22 cellular contexts compared by ENCODE assay signal in genomic region chr15:60420322-60420721, GRCh38. TPM values are rescaled to one million over a fixed set of nuclear protein-coding genes. Genes with fewer than 3 reads are reported as not detected.
DNase-seq lines count a peak whose midpoint lies in the region; ATAC-seq, FAIRE-seq and TF ChIP-seq lines count a peak whose summit lies in the region.
"Had no signal": no experiment of that assay in that cellular context is flagged by ENCODE, and none has a peak within 500 bp of the region (broad histone marks: within the 10 kb centered on the region; RNA-seq: fewer than 3 reads in every experiment).

No MANE protein-coding gene starts in this region.

- in situ Hi-C loops in ACHN (cut with HindIII; ENCODE audit: low pct_ligation_motif_present, low pct_unique_long_range_greater_than_20kb, low sequenced_read_pairs): no loop called here

- peaks cover 11% of the 10 kb centered on the region for H3K4me1 Mint-ChIP-seq in T-helper 17 cell
- H3K4me1 Mint-ChIP-seq in osteocyte (ENCODE audit: unreplicated experiment): peaks cover 59% of the 10 kb centered on the region
- H3K4me1 Mint-ChIP-seq in activated CD4-positive, alpha-beta memory T cell treated with anti-CD3 and anti-CD28 coated beads for 36 hours (ENCODE audit: low read depth): peaks cover 12% of the 10 kb centered on the region
- H3K4me1 Mint-ChIP-seq in activated CD4-positive, alpha-beta T cell treated with anti-CD3 and anti-CD28 coated beads, Interleukin-2, amount 10 ng/mL, durations not matched to agents 24 days and 14 days: peaks cover 11% of the 10 kb centered on the region

- H3K27me3 Mint-ChIP-seq in T-helper 17 cell (no peaks in the 10 kb centered on the region), osteocyte (ENCODE audit: unreplicated experiment) (no peaks in the 10 kb centered on the region)
- H3K27me3 Mint-ChIP-seq in activated CD4-positive, alpha-beta memory T cell treated with anti-CD3 and anti-CD28 coated beads for 36 hours: no peaks in the 10 kb centered on the region
- no peaks in the 10 kb centered on the region for H3K27me3 Mint-ChIP-seq in activated CD4-positive, alpha-beta T cell treated with anti-CD3 and anti-CD28 coated beads, Interleukin-2, amount 10 ng/mL, durations not matched to agents 24 days and 14 days
- H3K27me3 Mint-ChIP-seq: CD4-positive, alpha-beta memory T cell had no signal

- TF ChIP-seq CTCF in A549 (IDR thresholded peaks at IDR 0.05): no peak
- no peak for TF ChIP-seq CTCF in osteocyte (IDR thresholded peaks at IDR 0.05)

- no peak overlapping the region for H3K4me3 ChIP-seq in A549
- H3K4me3 ChIP-seq: GM23338 had no signal

- H3K4me3 Mint-ChIP-seq in T-helper 17 cell (no peak overlapping the region), osteocyte (ENCODE audit: unreplicated experiment) (no peak overlapping the region)
- H3K4me3 Mint-ChIP-seq in activated CD4-positive, alpha-beta memory T cell treated with anti-CD3 and anti-CD28 coated beads for 36 hours: no peak overlapping the region
- no peak overlapping the region for H3K4me3 Mint-ChIP-seq in activated CD4-positive, alpha-beta T cell treated with anti-CD3 and anti-CD28 coated beads, Interleukin-2, amount 10 ng/mL, durations not matched to agents 24 days and 14 days
- H3K4me3 Mint-ChIP-seq: CD4-positive, alpha-beta memory T cell; GM23338 had no signal

- DNase-seq in A549 (ENCODE audit: low read depth in 1 of 2, low spot score in 1 of 2): no peak
- DNase-seq in T-helper 17 cell: no peak
- DNase-seq in left colon: no peak
- no peak for DNase-seq in osteocyte (ENCODE audit: extremely low spot score, unreplicated experiment)
- DNase-seq in RCC 7860 (ENCODE audit: low spot score): no peak
- DNase-seq in activated CD4-positive, alpha-beta memory T cell treated with anti-CD3 and anti-CD28 coated beads for 36 hours: no peak
- DNase-seq in ACHN: no peak
- no peak for DNase-seq in activated CD4-positive, alpha-beta T cell treated with anti-CD3 and anti-CD28 coated beads, Interleukin-2, amount 10 ng/mL, durations not matched to agents 24 days and 14 days
- DNase-seq: AML-193; CD4-positive, alpha-beta memory T cell; DND-41; GDM1; Karpas-422; NCI-H187 treated with DMSO at 0.1 percent for 48 hours; NCI-H2171; NCI-H446 treated with DMSO at 0.1 percent for 48 hours; NCI-H748 treated with DMSO at 0.1 percent for 48 hours; Right ventricle myocardium superior; SK-N-SH had no signal

- intact Hi-C loops in left colon (cut with DNase I, micrococcal nuclease): no loop called here
- intact Hi-C loops in activated CD4-positive, alpha-beta memory T cell treated with anti-CD3 and anti-CD28 coated beads for 36 hours (cut with micrococcal nuclease): no loop called here
- intact Hi-C loops in activated CD4-positive, alpha-beta T cell treated with anti-CD3 and anti-CD28 coated beads, Interleukin-2, amount 10 ng/mL, durations not matched to agents 24 days and 14 days (cut with micrococcal nuclease): no loop called here

- H3K9me3 ChIP-seq in A549 (no peaks in the 10 kb centered on the region), T-helper 17 cell (ENCODE audit: control insufficient read depth, low read length, poor library complexity, severe bottlenecking) (no peaks in the 10 kb centered on the region)
- H3K9me3 ChIP-seq: SK-N-SH had no signal

- no peak for TF ChIP-seq POLR2A in A549 (IDR thresholded peaks at IDR 0.05; ENCODE audit: low read length)

- CTCF ChIA-PET in A549 (lab: Yijun Ruan, JAX): interaction anchor here (0.6 to 1.2 kb wide), 3 partner anchors 19 to 60 kb away, joined by 3 to 5 read pairs (median 4); no protein-coding TSS in a partner anchor
- CTCF ChIA-PET in activated CD4-positive, alpha-beta memory T cell treated with anti-CD3 and anti-CD28 coated beads for 36 hours (lab: Charles Lee): no interaction called here

- peak; percentile 92 for FAIRE-seq in A549 (lab: Jason Lieb, UNC)
- FAIRE-seq in RCC 7860 (lab: Jason Lieb, UNC): no peak
- FAIRE-seq: GM12892, GM19239 had no signal

- POLR2A ChIA-PET in A549 (lab: Yijun Ruan, JAX): interaction anchor here (6.8 kb wide), 1 partner anchor 25 kb away, joined by 66 read pairs; the partner anchor contains the start of gene ANXA2
- POLR2A ChIA-PET in activated CD4-positive, alpha-beta memory T cell treated with anti-CD3 and anti-CD28 coated beads for 36 hours (lab: Charles Lee): no interaction called here

- H3K36me3 Mint-ChIP-seq in T-helper 17 cell (ENCODE audit: low read depth) (peaks cover 9% of the 10 kb centered on the region), osteocyte (ENCODE audit: unreplicated experiment) (peaks cover 4% of the 10 kb centered on the region)
- H3K36me3 Mint-ChIP-seq in activated CD4-positive, alpha-beta memory T cell treated with anti-CD3 and anti-CD28 coated beads for 36 hours: peaks cover 15% of the 10 kb centered on the region
- peaks cover 21% of the 10 kb centered on the region for H3K36me3 Mint-ChIP-seq in activated CD4-positive, alpha-beta T cell treated with anti-CD3 and anti-CD28 coated beads, Interleukin-2, amount 10 ng/mL, durations not matched to agents 24 days and 14 days (ENCODE audit: low read depth)

- H3K27ac Mint-ChIP-seq in T-helper 17 cell (peak overlapping the region; percentile 10), osteocyte (ENCODE audit: unreplicated experiment) (peak overlapping the region; percentile 98)
- no peak overlapping the region for H3K27ac Mint-ChIP-seq in activated CD4-positive, alpha-beta memory T cell treated with anti-CD3 and anti-CD28 coated beads for 36 hours
- H3K27ac Mint-ChIP-seq in activated CD4-positive, alpha-beta T cell treated with anti-CD3 and anti-CD28 coated beads, Interleukin-2, amount 10 ng/mL, durations not matched to agents 24 days and 14 days: no peak overlapping the region
- H3K27ac Mint-ChIP-seq: CD4-positive, alpha-beta memory T cell; GM23338 had no signal

- TF ChIP-seq RAD21 in A549 (conservative IDR thresholded peaks at IDR 0.05 in 1 of 2, IDR thresholded peaks at IDR 0.05 in 1 of 2): no peak

- H3K4me1 ChIP-seq in A549: peaks cover 50% of the 10 kb centered on the region

- 96% methylated on average over 2 of the region's 2 CpGs for WGBS in A549 (ENCODE audit: missing lambda C conversion rate)

- peak overlapping the region; percentile 54; the same call in 1 of the 3 replicates for H3K4me2 ChIP-seq in A549
- H3K4me2 ChIP-seq: GM23338 had no signal

- H3K27ac ChIP-seq in A549: peak overlapping the region; percentile 0 to 62; a peak in 2 of 6 replicates

- ATAC-seq in A549: no peak
- no peak for ATAC-seq in T-helper 17 cell
- peak; percentile 60 for ATAC-seq in left colon
- ATAC-seq: GM23338 had no signal

- no peaks in the 10 kb centered on the region for H3K9me3 Mint-ChIP-seq in osteocyte (ENCODE audit: unreplicated experiment)
- no peaks in the 10 kb centered on the region for H3K9me3 Mint-ChIP-seq in activated CD4-positive, alpha-beta memory T cell treated with anti-CD3 and anti-CD28 coated beads for 36 hours
- H3K9me3 Mint-ChIP-seq in activated CD4-positive, alpha-beta T cell treated with anti-CD3 and anti-CD28 coated beads, Interleukin-2, amount 10 ng/mL, durations not matched to agents 24 days and 14 days: no peaks in the 10 kb centered on the region
- H3K9me3 Mint-ChIP-seq: CD4-positive, alpha-beta memory T cell; GM23338 had no signal

- no peak for TF ChIP-seq EP300 in A549 (IDR thresholded peaks at IDR 0.05)

TF ChIP-seq in A549, 52 proteins besides CTCF, POLR2A, EP300 and RAD21 (continues in another document):
- TF ChIP-seq POLR2AphosphoS2 (conservative IDR thresholded peaks at IDR 0.05; ENCODE audit: low read length) (no peak), MAFK (IDR thresholded peaks at IDR 0.05; ENCODE audit: partially characterized antibody) (no peak), CEBPB (IDR thresholded peaks at IDR 0.05) (no peak), TP53 (CRISPR knock-in tag; IDR thresholded peaks at IDR 0.05) (no peak), ZNF302 (CRISPR knock-in tag; IDR thresholded peaks at IDR 0.05) (no peak), ZC3H11A (IDR thresholded peaks at IDR 0.05) (no peak), BCL3 (IDR thresholded peaks at IDR 0.05) (no peak), GATA3 (IDR thresholded peaks at IDR 0.05; ENCODE audit: borderline replicate concordance) (no peak)

RNA-seq across cellular contexts. Expression of gene ANXA2, which starts 22.5 kb away (rescaled TPM):
- polyA plus RNA-seq in A549 (2011; rRNA removed) (5,725 and 5,746 TPM in 2 replicates), A549 (2017; fragmentation: RNase III; extraction: RNeasy Plus Mini Kit Qiagen cat#74134 plus additional on column Dnase treatment) (4,707 to 5,021 TPM (median 4,900 TPM) in 3 replicates)
- 4,340 and 4,409 TPM in 2 replicates for polyA plus RNA-seq in A549 (2012; cell fraction: cytosol; rRNA removed)
- 2,599 and 4,127 TPM in 2 replicates for polyA plus RNA-seq in A549 (2012; cell fraction: nucleus; rRNA removed)
- 4,094 and 4,183 TPM in 2 replicates for polyA minus RNA-seq in A549 (2011; rRNA and poly(A)+ RNA removed)
- total RNA-seq in T-helper 17 cell (100 to 1,000 TPM; 186 to 190 TPM), left colon (100 to 1,000 TPM; 815 to 870 TPM), osteocyte (2,961 and 3,149 TPM in 2 replicates)
- total RNA-seq in activated CD4-positive, alpha-beta memory T cell treated with anti-CD3 and anti-CD28 coated beads for 36 hours: 100 to 1,000 TPM; 131 to 132 TPM
- 214 and 225 TPM in 2 replicates for total RNA-seq in activated CD4-positive, alpha-beta T cell treated with anti-CD3 and anti-CD28 coated beads, Interleukin-2, amount 10 ng/mL, durations not matched to agents 24 days and 14 days

RNA-seq across cellular contexts. Expression of gene ICE2, which starts 58.6 kb away (rescaled TPM):
- polyA plus RNA-seq in A549 (2011; rRNA removed): 80.7 and 87.6 TPM in 2 replicates
- polyA plus RNA-seq in A549 (2012; cell fraction: cytosol; rRNA removed): 22.8 and 23.5 TPM in 2 replicates
- 15.4 and 20.6 TPM in 2 replicates for polyA plus RNA-seq in A549 (2012; cell fraction: nucleus; rRNA removed)
- 36.9 to 44.0 TPM (median 43.1 TPM) in 3 replicates for polyA plus RNA-seq in A549 (2017; fragmentation: RNase III; extraction: RNeasy Plus Mini Kit Qiagen cat#74134 plus additional on column Dnase treatment)
- polyA minus RNA-seq in A549 (2011; rRNA and poly(A)+ RNA removed): 57.6 and 63.4 TPM in 2 replicates
- total RNA-seq in T-helper 17 cell: 10 to 100 TPM; 32.9 to 39.8 TPM
- 10 to 100 TPM; 29.2 to 31.7 TPM for total RNA-seq in left colon
- 48.2 and 50.3 TPM in 2 replicates for total RNA-seq in osteocyte
- total RNA-seq in activated CD4-positive, alpha-beta memory T cell treated with anti-CD3 and anti-CD28 coated beads for 36 hours: 10 to 100 TPM; 66.0 to 71.3 TPM
- total RNA-seq in activated CD4-positive, alpha-beta T cell treated with anti-CD3 and anti-CD28 coated beads, Interleukin-2, amount 10 ng/mL, durations not matched to agents 24 days and 14 days: 55.4 and 62.6 TPM in 2 replicates

Comparison
In these comparisons a context has a peak if more than half of its experiments do, and no peak if none do; other contexts are left out.
1. H3K27ac Mint-ChIP-seq: peak in T-helper 17 cell (single experiment) and osteocyte (single experiment); none in activated CD4-positive, alpha-beta memory T cell treated with anti-CD3 and anti-CD28 coated beads for 36 hours (single experiment) and activated CD4-positive, alpha-beta T cell treated with anti-CD3 and anti-CD28 coated beads, Interleukin-2, amount 10 ng/mL, durations not matched to agents 24 days and 14 days (single experiment).